Comparison of ENCODE assay signal across 1 cellular context in genomic region chr21:15483138-15483780, GRCh38.
TF ChIP-seq lines count a peak whose summit lies in the region.

No MANE protein-coding gene starts in this region.

TF ChIP-seq in HepG2, 621 proteins besides CTCF, POLR2A, EP300 and RAD21 (continued from another document and continues in another):
- TF ChIP-seq ZNF280D (CRISPR knock-in tag; IDR thresholded peaks at IDR 0.05) (0 out of 2 replicates have a peak, but pooled peaks have one; percentile 74), TRAFD1 (CRISPR knock-in tag; IDR thresholded peaks at IDR 0.05; ENCODE audit: borderline replicate concordance) (no peak), MEIS2 (CRISPR knock-in tag; IDR thresholded peaks at IDR 0.05) (no peak), ZNF18 (CRISPR knock-in tag; IDR thresholded peaks at IDR 0.05; ENCODE audit: insufficient replicate concordance) (no peak), ZNF574 (CRISPR knock-in tag; IDR thresholded peaks at IDR 0.05) (peak; percentile 46; the same call in 1 of the 2 replicates), HCFC1 (IDR thresholded peaks at IDR 0.05; ENCODE audit: low read depth, low read length) (no peak), RFX1 (IDR thresholded peaks at IDR 0.05) (no peak), ELF4 (CRISPR knock-in tag; IDR thresholded peaks at IDR 0.05; ENCODE audit: borderline replicate concordance) (no peak), ZNF768 (CRISPR knock-in tag; IDR thresholded peaks at IDR 0.05) (no peak), ZNF30 (CRISPR knock-in tag; IDR thresholded peaks at IDR 0.05) (no peak), FLYWCH1 (CRISPR knock-in tag; IDR thresholded peaks at IDR 0.05) (no peak), NFKBIZ (CRISPR knock-in tag; IDR thresholded peaks at IDR 0.05) (no peak), SOX13 (IDR thresholded peaks at IDR 0.05) (no peak), SOX13 (CRISPR knock-in tag; conservative IDR thresholded peaks at IDR 0.05 in 1 of 2, IDR thresholded peaks at IDR 0.05 in 1 of 2) (peak in 1 of 2 experiments; percentile 45; a peak in 1 of 4 replicates), HDAC1 (CRISPR knock-in tag; IDR thresholded peaks at IDR 0.05) (no peak), RXRB (CRISPR knock-in tag; IDR thresholded peaks at IDR 0.05; ENCODE audit: borderline replicate concordance) (peak; percentile 59; the same call in 1 of the 2 replicates), ZNF17 (CRISPR knock-in tag; IDR thresholded peaks at IDR 0.05) (no peak), DR1 (CRISPR knock-in tag; IDR thresholded peaks at IDR 0.05) (no peak), MIXL1 (CRISPR knock-in tag; IDR thresholded peaks at IDR 0.05) (peak; percentile 71; the same call in 1 of the 2 replicates), RXRA (CRISPR knock-in tag; IDR thresholded peaks at IDR 0.05) (no peak), ARNTL (CRISPR knock-in tag; IDR thresholded peaks at IDR 0.05) (no peak), KLF16 (CRISPR knock-in tag; IDR thresholded peaks at IDR 0.05) (peak in 1 of 2 experiments; percentile 59; a peak in 2 of 4 replicates), DBP (CRISPR knock-in tag; IDR thresholded peaks at IDR 0.05; ENCODE audit: not compliant biosample characterization) (no peak), HOXA9 (CRISPR knock-in tag; IDR thresholded peaks at IDR 0.05; ENCODE audit: borderline replicate concordance) (no peak), CBFB (CRISPR knock-in tag; IDR thresholded peaks at IDR 0.05) (0 out of 2 replicates have a peak, but pooled peaks have one; percentile 28), SMYD3 (CRISPR knock-in tag; IDR thresholded peaks at IDR 0.05) (no peak), MNT (IDR thresholded peaks at IDR 0.05) (no peak), ARID5B (CRISPR knock-in tag; IDR thresholded peaks at IDR 0.05) (peak; percentile 76), ZNF484 (CRISPR knock-in tag; IDR thresholded peaks at IDR 0.05; ENCODE audit: borderline replicate concordance, low read depth) (no peak), FOXK1 (CRISPR knock-in tag; IDR thresholded peaks at IDR 0.05; ENCODE audit: borderline replicate concordance, low read depth) (0 out of 2 replicates have a peak, but pooled peaks have one; percentile 27), POGZ (CRISPR knock-in tag; IDR thresholded peaks at IDR 0.05) (peak; percentile 89), MIER2 (CRISPR knock-in tag; IDR thresholded peaks at IDR 0.05) (0 out of 2 replicates have a peak, but pooled peaks have one; percentile 23), ZNF33B (CRISPR knock-in tag; IDR thresholded peaks at IDR 0.05) (no peak), HNRNPL (IDR thresholded peaks at IDR 0.05; ENCODE audit: low read depth, low read length) (no peak), ZNF646 (CRISPR knock-in tag; IDR thresholded peaks at IDR 0.05) (0 out of 2 replicates have a peak, but pooled peaks have one; percentile 23), ZNF282 (IDR thresholded peaks at IDR 0.05; ENCODE audit: partially characterized antibody) (no peak), GABPB1 (CRISPR knock-in tag; IDR thresholded peaks at IDR 0.05) (peak; percentile 26; the same call in 1 of the 2 replicates), SOX6 (IDR thresholded peaks at IDR 0.05) (no peak), SOX6 (CRISPR knock-in tag; IDR thresholded peaks at IDR 0.05) (peak; percentile 65), MAFG (CRISPR knock-in tag; IDR thresholded peaks at IDR 0.05) (no peak)
